Comparison of ENCODE assay signal across 9 cellular contexts in genomic region chr1:109790735-109791494, GRCh38. TPM values are rescaled to one million over a fixed set of nuclear protein-coding genes. Genes with fewer than 3 reads are reported as not detected.
DNase-seq lines count a peak whose midpoint lies in the region; ATAC-seq and TF ChIP-seq lines count a peak whose summit lies in the region.
"Had no signal": no experiment of that assay in that cellular context is flagged by ENCODE, and none has a peak within 500 bp of the region (broad histone marks: within the 10 kb centered on the region; RNA-seq: fewer than 3 reads in every experiment).

No MANE protein-coding gene starts in this region.

- peaks cover 9 to 86% (median 14%) of the 10 kb centered on the region in 4 donors for H3K4me1 ChIP-seq in Peyer's patch
- H3K4me1 ChIP-seq in heart left ventricle: peaks cover 6 to 69% (median 48%) of the 10 kb centered on the region in 12 donors

- no peaks in the 10 kb centered on the region for H3K27me3 ChIP-seq in Peyer's patch
- H3K27me3 ChIP-seq in heart left ventricle: no peaks in the 10 kb centered on the region
- H3K27me3 ChIP-seq: thyroid gland had no signal

- WGBS in heart left ventricle, 4 donors: 64 to 82% (median 67%) methylated on average over 8 to 12 of the region's 12 CpGs

- H3K36me3 ChIP-seq in Peyer's patch: no peaks in the 10 kb centered on the region
- H3K36me3 ChIP-seq in heart left ventricle: no peaks in the 10 kb centered on the region
- H3K36me3 ChIP-seq: thyroid gland had no signal

- no peaks in the 10 kb centered on the region for H3K9me3 ChIP-seq in Peyer's patch
- H3K9me3 ChIP-seq in heart left ventricle: no peaks in the 10 kb centered on the region
- H3K9me3 ChIP-seq: thyroid gland had no signal

- intact Hi-C loops in heart left ventricle (cut with DNase I): loop anchor here in 7 of 10 donors (1.0 to 10.0 kb wide), 6 partner anchors 54 to 191 kb away; partner anchors contain the start of genes AHCYL1 (in 4 of the 7) and CSF1 (in 4 of the 7)

- DNase-seq in EL: peak; percentile 36
- no peak for DNase-seq in HFF-Myc (ENCODE audit: extremely low read depth, low read depth)
- peak; percentile 58 to 85 (median 65) for DNase-seq in Peyer's patch
- DNase-seq in activated T-helper 9 cell treated with anti-CD3 and anti-CD28 coated beads, Interleukin-2, amount 50 U/mL, for 16 hours (ENCODE audit: low read depth): peak; percentile 65
- peak; percentile 66 to 84 (median 68) for DNase-seq in heart left ventricle
- peak; percentile 79 to 81 for DNase-seq in stimulated activated CD4-positive, alpha-beta T cell treated with anti-CD3 and anti-CD28 coated beads, Interleukin-15, amount 100 ng/mL, for 48 hours (ENCODE audit: low read depth in 2 of 2)
- no peak for DNase-seq in putamen (ENCODE audit: low spot score)
- DNase-seq in COLO668 (lab: John Stamatoyannopoulos, UW; ENCODE audit: unreplicated experiment): no peak

- TF ChIP-seq CTCF in HFF-Myc (IDR thresholded peaks at IDR 0.05; ENCODE audit: low read depth, low read length, missing control alignments) (peak; percentile 36), Peyer's patch (IDR thresholded peaks at IDR 0.05) (peak in 5 of 6 experiments; percentile 25 to 51 (median 46)), heart left ventricle (IDR thresholded peaks at IDR 0.05) (peak; percentile 32 to 70 (median 50))

- TF ChIP-seq POLR2A in Peyer's patch (IDR thresholded peaks at IDR 0.05) (no peak), heart left ventricle (IDR thresholded peaks at IDR 0.05) (no peak)

- H3K27ac ChIP-seq in Peyer's patch: peak overlapping the region in 3 of 4 donors; percentile 51 to 55 (median 55)
- peak overlapping the region in 10 of 12 donors; percentile 13 to 83 (median 40) for H3K27ac ChIP-seq in heart left ventricle

- no peak overlapping the region for H3K4me3 ChIP-seq in HFF-Myc (replicated peaks; ENCODE audit: low read depth, low read length)
- no peak overlapping the region for H3K4me3 ChIP-seq in Peyer's patch
- no peak overlapping the region for H3K4me3 ChIP-seq in heart left ventricle
- H3K4me3 ChIP-seq: thyroid gland had no signal

- ATAC-seq in heart left ventricle: peak; percentile 55 to 72 (median 67)

RNA-seq across cellular contexts. Expression of gene EPS8L3, which starts 27.2 kb away (rescaled TPM):
- total RNA-seq in Peyer's patch (100 to 1,000 TPM; 263 to 745 (median 649) TPM), heart left ventricle (under 1 TPM in 5 of 9 donors, not detected in 4; 0.25 to 0.75 (median 0.29) TPM)
- polyA plus RNA-seq in heart left ventricle: under 1 TPM in 1 of 2 donors, not detected in 1; 0.30 TPM
- total RNA-seq: thyroid gland had no signal

RNA-seq across cellular contexts. Expression of gene GSTM3, which starts 50.1 kb away (rescaled TPM):
- total RNA-seq in Peyer's patch (10 to 100 TPM; 16.3 to 72.6 (median 32.4) TPM), heart left ventricle (100 to 1,000 TPM in 4 of 9 donors, 10 to 100 TPM in 5; 52.3 to 237 (median 91.5) TPM)
- 100 to 1,000 TPM in 1 of 2 donors, 10 to 100 TPM in 1; 53.1 to 224 TPM for polyA plus RNA-seq in heart left ventricle

Comparison
In these comparisons a context has a peak if more than half of its experiments do, and no peak if none do; other contexts are left out.
1. DNase-seq: peak in EL (single experiment), Peyer's patch (3 of 3), activated T-helper 9 cell treated with anti-CD3 and anti-CD28 coated beads, Interleukin-2, amount 50 U/mL, for 16 hours (single experiment), heart left ventricle (5 of 5) and stimulated activated CD4-positive, alpha-beta T cell treated with anti-CD3 and anti-CD28 coated beads, Interleukin-15, amount 100 ng/mL, for 48 hours (2 of 2); none in HFF-Myc (single experiment), putamen (single experiment) and COLO668 (single experiment).
2. RNA of gene EPS8L3, which starts 27.2 kb away (total RNA-seq): 263 to 745 TPM in Peyer's patch; 0.25 to 0.75 TPM in heart left ventricle; every median in the first group is over 100 times any median in the second.
3. Peak in every context shown above with its lines, with median percentiles within 50 percentile points of each other: CTCF ChIP-seq.